Comparison of ENCODE assay signal across 1 cellular context in the genomic region with DNA sequence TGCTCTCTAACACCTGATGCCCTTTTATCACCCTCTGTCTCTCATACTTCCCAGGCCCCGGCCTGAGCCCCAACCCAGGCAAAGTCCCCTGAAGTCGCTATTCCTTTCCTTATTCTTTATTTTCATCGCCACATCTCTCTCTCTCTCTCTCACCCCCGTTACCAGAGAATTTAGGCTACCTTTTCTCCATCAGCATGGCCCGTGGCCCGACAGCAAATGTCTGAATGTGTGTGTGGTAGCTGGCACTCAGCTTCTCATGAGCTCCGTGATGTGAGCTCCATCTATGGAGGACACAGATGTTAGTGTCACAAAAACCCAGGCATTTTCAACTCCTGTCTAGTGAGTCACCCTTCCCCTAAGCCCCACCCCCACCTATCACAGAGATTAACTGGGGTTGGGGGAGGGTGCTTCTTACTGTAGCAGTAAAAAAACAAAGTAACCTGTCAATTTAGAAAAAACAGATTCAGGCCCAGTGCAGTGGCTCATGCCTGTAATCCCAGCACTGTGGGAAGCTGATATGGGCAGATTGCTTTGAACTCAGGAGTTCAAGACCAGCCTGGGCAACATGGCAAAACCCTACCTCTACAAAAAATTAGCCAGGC.
A peak's percentile ranks its signal among the peaks of the same experiment; 100 is the strongest.
TF ChIP-seq lines count a peak whose summit lies in the region.

No MANE protein-coding gene starts in this region.

TF ChIP-seq in GM12878, 131 proteins besides CTCF, POLR2A, EP300 and RAD21 (continued from another document and continues in another):
- TF ChIP-seq PKNOX1 (IDR thresholded peaks at IDR 0.05) (peak; percentile 48), MAX (IDR thresholded peaks at IDR 0.05; ENCODE audit: low read depth, low read length) (no peak), FOXK2 (IDR thresholded peaks at IDR 0.05) (no peak), MXI1 (IDR thresholded peaks at IDR 0.05; ENCODE audit: low read depth, low read length) (peak; percentile 57; the same call in 1 of the 2 replicates), NFXL1 (IDR thresholded peaks at IDR 0.05; ENCODE audit: borderline replicate concordance) (no peak), TCF3 (IDR thresholded peaks at IDR 0.05; ENCODE audit: borderline replicate concordance, insufficient read depth, low read depth, low read length) (peak; percentile 48; the same call in 1 of the 2 replicates), PAX8 (IDR thresholded peaks at IDR 0.05) (no peak), CREM (IDR thresholded peaks at IDR 0.05; ENCODE audit: low read depth) (peak; percentile 45; the same call in 1 of the 2 replicates), E2F4 (IDR thresholded peaks at IDR 0.05; ENCODE audit: low read depth, low read length) (no peak), NBN (IDR thresholded peaks at IDR 0.05) (peak; percentile 70), HDAC2 (IDR thresholded peaks at IDR 0.05) (no peak), TCF12 (IDR thresholded peaks at IDR 0.05; ENCODE audit: low read depth, low read length) (peak; percentile 79), CREB1 (IDR thresholded peaks at IDR 0.05; ENCODE audit: low read depth) (0 out of 2 replicates have a peak, but pooled peaks have one; percentile 47), BACH1 (IDR thresholded peaks at IDR 0.05; ENCODE audit: borderline replicate concordance) (no peak), RFX5 (IDR thresholded peaks at IDR 0.05; ENCODE audit: low read depth, low read length) (no peak), SUPT20H (IDR thresholded peaks at IDR 0.05; ENCODE audit: borderline replicate concordance, control insufficient read depth, low read depth, low read length) (no peak), USF2 (IDR thresholded peaks at IDR 0.05; ENCODE audit: borderline replicate concordance, low read depth, low read length) (no peak), KDM1A (IDR thresholded peaks at IDR 0.05; ENCODE audit: borderline replicate concordance) (no peak), ZZZ3 (IDR thresholded peaks at IDR 0.05; ENCODE audit: control insufficient read depth, insufficient read length, low read depth) (no peak), NR2F1 (conservative IDR thresholded peaks at IDR 0.05) (no peak), SIX5 (IDR thresholded peaks at IDR 0.05; ENCODE audit: low read depth, low read length, severe bottlenecking) (no peak), KAT2A (conservative IDR thresholded peaks at IDR 0.05; ENCODE audit: control insufficient read depth, low read depth, low read length) (no peak), ATF7 (IDR thresholded peaks at IDR 0.05; ENCODE audit: low read depth) (peak; percentile 71), YBX1 (IDR thresholded peaks at IDR 0.05) (no peak), TBL1XR1 (IDR thresholded peaks at IDR 0.05; ENCODE audit: low read depth, low read length) (peak; percentile 86; the same call in 1 of the 2 replicates), MEF2B (IDR thresholded peaks at IDR 0.05; ENCODE audit: partially characterized antibody, poor library complexity, severe bottlenecking) (no peak), HDAC6 (IDR thresholded peaks at IDR 0.05; ENCODE audit: unreplicated experiment) (peak; percentile 26), HCFC1 (IDR thresholded peaks at IDR 0.05; ENCODE audit: low read length) (no peak), IRF5 (IDR thresholded peaks at IDR 0.05; ENCODE audit: borderline replicate concordance) (no peak), CBX5 (IDR thresholded peaks at IDR 0.05; ENCODE audit: low read depth) (no peak), SPI1 (IDR thresholded peaks at IDR 0.05; ENCODE audit: borderline replicate concordance, insufficient read depth, low read depth, low read length) (no peak), SMAD5 (IDR thresholded peaks at IDR 0.05; ENCODE audit: low read depth) (no peak; the same call in 1 of the 2 replicates)
- TF ChIP-seq, protein P1, sequence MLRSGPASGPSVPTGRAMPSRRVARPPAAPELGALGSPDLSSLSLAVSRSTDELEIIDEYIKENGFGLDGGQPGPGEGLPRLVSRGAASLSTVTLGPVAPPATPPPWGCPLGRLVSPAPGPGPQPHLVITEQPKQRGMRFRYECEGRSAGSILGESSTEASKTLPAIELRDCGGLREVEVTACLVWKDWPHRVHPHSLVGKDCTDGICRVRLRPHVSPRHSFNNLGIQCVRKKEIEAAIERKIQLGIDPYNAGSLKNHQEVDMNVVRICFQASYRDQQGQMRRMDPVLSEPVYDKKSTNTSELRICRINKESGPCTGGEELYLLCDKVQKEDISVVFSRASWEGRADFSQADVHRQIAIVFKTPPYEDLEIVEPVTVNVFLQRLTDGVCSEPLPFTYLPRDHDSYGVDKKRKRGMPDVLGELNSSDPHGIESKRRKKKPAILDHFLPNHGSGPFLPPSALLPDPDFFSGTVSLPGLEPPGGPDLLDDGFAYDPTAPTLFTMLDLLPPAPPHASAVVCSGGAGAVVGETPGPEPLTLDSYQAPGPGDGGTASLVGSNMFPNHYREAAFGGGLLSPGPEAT (IDR thresholded peaks at IDR 0.05; ENCODE audit: low read depth): 0 out of 2 replicates have a peak, but pooled peaks have one; percentile 16
- TF ChIP-seq, protein P2, sequence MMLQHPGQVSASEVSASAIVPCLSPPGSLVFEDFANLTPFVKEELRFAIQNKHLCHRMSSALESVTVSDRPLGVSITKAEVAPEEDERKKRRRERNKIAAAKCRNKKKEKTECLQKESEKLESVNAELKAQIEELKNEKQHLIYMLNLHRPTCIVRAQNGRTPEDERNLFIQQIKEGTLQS (IDR thresholded peaks at IDR 0.05; ENCODE audit: borderline replicate concordance, extremely low read depth, low read depth, low read length): no peak
- TF ChIP-seq, protein P3, sequence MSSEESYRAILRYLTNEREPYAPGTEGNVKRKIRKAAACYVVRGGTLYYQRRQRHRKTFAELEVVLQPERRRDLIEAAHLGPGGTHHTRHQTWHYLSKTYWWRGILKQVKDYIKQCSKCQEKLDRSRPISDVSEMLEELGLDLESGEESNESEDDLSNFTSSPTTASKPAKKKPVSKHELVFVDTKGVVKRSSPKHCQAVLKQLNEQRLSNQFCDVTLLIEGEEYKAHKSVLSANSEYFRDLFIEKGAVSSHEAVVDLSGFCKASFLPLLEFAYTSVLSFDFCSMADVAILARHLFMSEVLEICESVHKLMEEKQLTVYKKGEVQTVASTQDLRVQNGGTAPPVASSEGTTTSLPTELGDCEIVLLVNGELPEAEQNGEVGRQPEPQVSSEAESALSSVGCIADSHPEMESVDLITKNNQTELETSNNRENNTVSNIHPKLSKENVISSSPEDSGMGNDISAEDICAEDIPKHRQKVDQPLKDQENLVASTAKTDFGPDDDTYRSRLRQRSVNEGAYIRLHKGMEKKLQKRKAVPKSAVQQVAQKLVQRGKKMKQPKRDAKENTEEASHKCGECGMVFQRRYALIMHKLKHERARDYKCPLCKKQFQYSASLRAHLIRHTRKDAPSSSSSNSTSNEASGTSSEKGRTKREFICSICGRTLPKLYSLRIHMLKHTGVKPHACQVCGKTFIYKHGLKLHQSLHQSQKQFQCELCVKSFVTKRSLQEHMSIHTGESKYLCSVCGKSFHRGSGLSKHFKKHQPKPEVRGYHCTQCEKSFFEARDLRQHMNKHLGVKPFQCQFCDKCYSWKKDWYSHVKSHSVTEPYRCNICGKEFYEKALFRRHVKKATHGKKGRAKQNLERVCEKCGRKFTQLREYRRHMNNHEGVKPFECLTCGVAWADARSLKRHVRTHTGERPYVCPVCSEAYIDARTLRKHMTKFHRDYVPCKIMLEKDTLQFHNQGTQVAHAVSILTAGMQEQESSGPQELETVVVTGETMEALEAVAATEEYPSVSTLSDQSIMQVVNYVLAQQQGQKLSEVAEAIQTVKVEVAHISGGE (CRISPR knock-in tag; IDR thresholded peaks at IDR 0.05): no peak
- TF ChIP-seq, protein P4, sequence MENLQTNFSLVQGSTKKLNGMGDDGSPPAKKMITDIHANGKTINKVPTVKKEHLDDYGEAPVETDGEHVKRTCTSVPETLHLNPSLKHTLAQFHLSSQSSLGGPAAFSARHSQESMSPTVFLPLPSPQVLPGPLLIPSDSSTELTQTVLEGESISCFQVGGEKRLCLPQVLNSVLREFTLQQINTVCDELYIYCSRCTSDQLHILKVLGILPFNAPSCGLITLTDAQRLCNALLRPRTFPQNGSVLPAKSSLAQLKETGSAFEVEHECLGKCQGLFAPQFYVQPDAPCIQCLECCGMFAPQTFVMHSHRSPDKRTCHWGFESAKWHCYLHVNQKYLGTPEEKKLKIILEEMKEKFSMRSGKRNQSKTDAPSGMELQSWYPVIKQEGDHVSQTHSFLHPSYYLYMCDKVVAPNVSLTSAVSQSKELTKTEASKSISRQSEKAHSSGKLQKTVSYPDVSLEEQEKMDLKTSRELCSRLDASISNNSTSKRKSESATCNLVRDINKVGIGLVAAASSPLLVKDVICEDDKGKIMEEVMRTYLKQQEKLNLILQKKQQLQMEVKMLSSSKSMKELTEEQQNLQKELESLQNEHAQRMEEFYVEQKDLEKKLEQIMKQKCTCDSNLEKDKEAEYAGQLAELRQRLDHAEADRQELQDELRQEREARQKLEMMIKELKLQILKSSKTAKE (IDR thresholded peaks at IDR 0.05; ENCODE audit: low read depth, poor library complexity, severe bottlenecking): peak; percentile 35
- TF ChIP-seq, protein P5, sequence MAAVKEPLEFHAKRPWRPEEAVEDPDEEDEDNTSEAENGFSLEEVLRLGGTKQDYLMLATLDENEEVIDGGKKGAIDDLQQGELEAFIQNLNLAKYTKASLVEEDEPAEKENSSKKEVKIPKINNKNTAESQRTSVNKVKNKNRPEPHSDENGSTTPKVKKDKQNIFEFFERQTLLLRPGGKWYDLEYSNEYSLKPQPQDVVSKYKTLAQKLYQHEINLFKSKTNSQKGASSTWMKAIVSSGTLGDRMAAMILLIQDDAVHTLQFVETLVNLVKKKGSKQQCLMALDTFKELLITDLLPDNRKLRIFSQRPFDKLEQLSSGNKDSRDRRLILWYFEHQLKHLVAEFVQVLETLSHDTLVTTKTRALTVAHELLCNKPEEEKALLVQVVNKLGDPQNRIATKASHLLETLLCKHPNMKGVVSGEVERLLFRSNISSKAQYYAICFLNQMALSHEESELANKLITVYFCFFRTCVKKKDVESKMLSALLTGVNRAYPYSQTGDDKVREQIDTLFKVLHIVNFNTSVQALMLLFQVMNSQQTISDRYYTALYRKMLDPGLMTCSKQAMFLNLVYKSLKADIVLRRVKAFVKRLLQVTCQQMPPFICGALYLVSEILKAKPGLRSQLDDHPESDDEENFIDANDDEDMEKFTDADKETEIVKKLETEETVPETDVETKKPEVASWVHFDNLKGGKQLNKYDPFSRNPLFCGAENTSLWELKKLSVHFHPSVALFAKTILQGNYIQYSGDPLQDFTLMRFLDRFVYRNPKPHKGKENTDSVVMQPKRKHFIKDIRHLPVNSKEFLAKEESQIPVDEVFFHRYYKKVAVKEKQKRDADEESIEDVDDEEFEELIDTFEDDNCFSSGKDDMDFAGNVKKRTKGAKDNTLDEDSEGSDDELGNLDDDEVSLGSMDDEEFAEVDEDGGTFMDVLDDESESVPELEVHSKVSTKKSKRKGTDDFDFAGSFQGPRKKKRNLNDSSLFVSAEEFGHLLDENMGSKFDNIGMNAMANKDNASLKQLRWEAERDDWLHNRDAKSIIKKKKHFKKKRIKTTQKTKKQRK (IDR thresholded peaks at IDR 0.05; ENCODE audit: low read depth, low read length): no peak
- TF ChIP-seq, protein P6, sequence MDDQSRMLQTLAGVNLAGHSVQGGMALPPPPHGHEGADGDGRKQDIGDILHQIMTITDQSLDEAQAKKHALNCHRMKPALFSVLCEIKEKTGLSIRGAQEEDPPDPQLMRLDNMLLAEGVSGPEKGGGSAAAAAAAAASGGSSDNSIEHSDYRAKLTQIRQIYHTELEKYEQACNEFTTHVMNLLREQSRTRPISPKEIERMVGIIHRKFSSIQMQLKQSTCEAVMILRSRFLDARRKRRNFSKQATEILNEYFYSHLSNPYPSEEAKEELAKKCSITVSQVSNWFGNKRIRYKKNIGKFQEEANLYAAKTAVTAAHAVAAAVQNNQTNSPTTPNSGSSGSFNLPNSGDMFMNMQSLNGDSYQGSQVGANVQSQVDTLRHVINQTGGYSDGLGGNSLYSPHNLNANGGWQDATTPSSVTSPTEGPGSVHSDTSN (IDR thresholded peaks at IDR 0.05; ENCODE audit: insufficient replicate concordance, low read depth, low read length): peak; percentile 12
